In genomic region chr4:183097251-183098079, GRCh38 we compare ENCODE assay signal across 9 cellular contexts. TPM values are rescaled to one million over a fixed set of nuclear protein-coding genes. Genes with fewer than 3 reads are reported as not detected.
DNase-seq lines count a peak whose midpoint lies in the region; ATAC-seq and TF ChIP-seq lines count a peak whose summit lies in the region.
"Had no signal": no experiment of that assay in that cellular context is flagged by ENCODE, and none has a peak within 500 bp of the region (broad histone marks: within the 10 kb centered on the region; RNA-seq: fewer than 3 reads in every experiment).

No MANE protein-coding gene starts in this region.

- TF ChIP-seq CTCF in CD4-positive, alpha-beta T cell (IDR thresholded peaks at IDR 0.05) = no peak
- no peak for TF ChIP-seq CTCF in neutrophil (IDR thresholded peaks at IDR 0.05)

- H3K9me3 ChIP-seq in CD4-positive, alpha-beta T cell (ENCODE audit: control insufficient read depth, low read length) = no peaks in the 10 kb centered on the region
- no peaks in the 10 kb centered on the region for H3K9me3 ChIP-seq in neutrophil

- peaks cover 27% of the 10 kb centered on the region for H3K27me3 ChIP-seq in CD4-positive, alpha-beta T cell (ENCODE audit: control insufficient read depth, insufficient read depth, low read length)
- peaks cover 95% of the 10 kb centered on the region for H3K27me3 ChIP-seq in neutrophil

- DNase-seq in CD4-positive, alpha-beta T cell = peak in 3 of 10 experiments; percentile 1 to 33 (median 3)
- peak; percentile 11 to 13 for DNase-seq in activated CD4-positive, alpha-beta T cell treated with anti-CD3 and anti-CD28 coated beads, Interleukin-2, amount 50 U/mL, for 48 hours
- DNase-seq in fibroblast of gingiva (ENCODE audit: low read depth) = peak; percentile 6
- no peak for DNase-seq in NCI-H187 treated with DMSO at 0.1 percent for 48 hours (lab: John Stamatoyannopoulos, UW)
- no peak for DNase-seq in NCI-H2081 treated with DMSO at 0.1 percent for 48 hours (lab: John Stamatoyannopoulos, UW)
- no peak for DNase-seq in NCI-H345 treated with DMSO at 0.1 percent for 48 hours (lab: John Stamatoyannopoulos, UW; ENCODE audit: unreplicated experiment)

- H3K36me3 Mint-ChIP-seq in CD4-positive, alpha-beta T cell (ENCODE audit: low read depth) = no peaks in the 10 kb centered on the region

- no peaks in the 10 kb centered on the region for H3K36me3 ChIP-seq in neutrophil

- H3K27me3 Mint-ChIP-seq in CD4-positive, alpha-beta T cell = peaks cover 22% of the 10 kb centered on the region

- ATAC-seq in CD4-positive, alpha-beta T cell (ENCODE audit: poor library complexity) = no peak
- ATAC-seq in HG03432 (IDR thresholded peaks at IDR 0.05; ENCODE audit: unreplicated experiment) = no peak

- intact Hi-C loops in CD4-positive, alpha-beta T cell (cut with DNase I, micrococcal nuclease) = no loop called here

- H3K9me3 Mint-ChIP-seq in CD4-positive, alpha-beta T cell = no peaks in the 10 kb centered on the region

- H3K4me1 ChIP-seq in neutrophil (ENCODE audit: control insufficient read depth in 1 of 2, insufficient read depth in 1 of 2, low read depth in 1 of 2, low read length in 1 of 2) = peaks cover 24% of the 10 kb centered on the region in 2 experiments

- H3K4me1 Mint-ChIP-seq in CD4-positive, alpha-beta T cell (ENCODE audit: low read depth) = peaks cover 31% of the 10 kb centered on the region

- no peak overlapping the region for H3K27ac ChIP-seq in CD4-positive, alpha-beta T cell (ENCODE audit: low read depth, low read length)
- no peak overlapping the region for H3K27ac ChIP-seq in neutrophil

- POLR2A ChIA-PET in CD4-positive, alpha-beta T cell (lab: Charles Lee) = interaction anchor here (0.7 to 1.2 kb wide), 3 partner anchors 165 to 181 kb away, joined by 3 read pairs; no protein-coding TSS in a partner anchor

- H3K4me3 ChIP-seq in neutrophil (ENCODE audit: low read depth in 1 of 2, low read length in 1 of 2) = peak overlapping the region; percentile 64 to 68
- H3K4me3 ChIP-seq: GM12878 had no signal

- CTCF ChIA-PET in CD4-positive, alpha-beta T cell (lab: Charles Lee) = interaction anchor here (1.0 to 2.2 kb wide), 2 partner anchors 165 to 180 kb away, joined by 3 to 10 read pairs; no protein-coding TSS in a partner anchor

- H3K4me3 Mint-ChIP-seq in CD4-positive, alpha-beta T cell = peak overlapping the region; percentile 88

- H3K27ac Mint-ChIP-seq in CD4-positive, alpha-beta T cell = peak overlapping the region; percentile 57

RNA-seq across cellular contexts. Expression of gene WWC2, which starts 1.6 kb away (rescaled TPM):
- total RNA-seq in CD4-positive, alpha-beta T cell = 1 to 10 TPM; 4.1 to 4.9 TPM

Comparison
In these comparisons a context has a peak if more than half of its experiments do, and no peak if none do; other contexts are left out.
1. DNase-seq: peak in activated CD4-positive, alpha-beta T cell treated with anti-CD3 and anti-CD28 coated beads, Interleukin-2, amount 50 U/mL, for 48 hours (2 of 2) and fibroblast of gingiva (single experiment); none in NCI-H187 treated with DMSO at 0.1 percent for 48 hours (single experiment), NCI-H2081 treated with DMSO at 0.1 percent for 48 hours (single experiment) and NCI-H345 treated with DMSO at 0.1 percent for 48 hours (single experiment).